In the genomic region with DNA sequence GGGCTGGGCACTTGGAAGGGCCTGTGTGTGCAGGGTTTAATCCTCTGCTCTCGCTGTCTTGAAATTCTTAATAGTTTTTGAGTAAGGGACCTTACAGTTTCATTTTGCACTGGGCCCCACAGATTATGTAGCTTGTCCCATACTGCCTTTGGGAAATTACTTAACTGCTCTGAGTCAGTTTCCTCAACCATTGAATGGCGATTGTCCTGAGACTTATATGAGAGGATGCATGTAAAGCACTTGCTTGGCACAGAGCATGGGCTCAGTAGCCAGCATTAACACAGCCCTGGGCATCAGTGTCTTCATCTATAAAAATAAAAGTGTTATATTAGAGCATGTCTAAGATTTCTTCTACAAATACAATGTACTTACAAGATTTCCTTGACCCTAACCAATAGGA, we compare ENCODE assay signal across 14 cellular contexts.
"Had no signal": no experiment of that assay in that cellular context is flagged by ENCODE, and none has a peak within 500 bp of the region (broad histone marks: within the 10 kb centered on the region; RNA-seq: fewer than 3 reads in every experiment).

No MANE protein-coding gene starts in this region.

- H3K9me3 ChIP-seq: lower lobe of right lung, right lobe of liver, transverse colon had no signal

- H3K4me3 ChIP-seq: lower lobe of right lung, right lobe of liver, transverse colon had no signal

- DNase-seq: activated CD4-positive, alpha-beta T cell treated with anti-CD3 and anti-CD28 coated beads for 48 hours; activated naive CD4-positive, alpha-beta T cell treated with Interleukin-2 at 50 U/mL for 16 hours; cortex of kidney; effector memory CD4-positive, alpha-beta T cell; left cardiac atrium; lower lobe of right lung; naive thymus-derived CD4-positive, alpha-beta T cell; right lobe of liver; stimulated activated CD4-positive, alpha-beta T cell treated with anti-CD3 and anti-CD28 coated beads, Interleukin-2, amount 100 ng/mL, for 24 hours; stimulated activated naive CD4-positive, alpha-beta T cell; substantia nigra; T-cell; T1000; transverse colon had no signal

- ATAC-seq: left cardiac atrium; lower lobe of right lung; naive thymus-derived CD4-positive, alpha-beta T cell; right lobe of liver; T-cell had no signal

- H3K27me3 ChIP-seq: right lobe of liver, transverse colon had no signal

- H3K27ac ChIP-seq: lower lobe of right lung, right lobe of liver, transverse colon had no signal

- H3K36me3 ChIP-seq: lower lobe of right lung, right lobe of liver, transverse colon had no signal

- H3K4me1 ChIP-seq: lower lobe of right lung, right lobe of liver, transverse colon had no signal
